In the genomic region with DNA sequence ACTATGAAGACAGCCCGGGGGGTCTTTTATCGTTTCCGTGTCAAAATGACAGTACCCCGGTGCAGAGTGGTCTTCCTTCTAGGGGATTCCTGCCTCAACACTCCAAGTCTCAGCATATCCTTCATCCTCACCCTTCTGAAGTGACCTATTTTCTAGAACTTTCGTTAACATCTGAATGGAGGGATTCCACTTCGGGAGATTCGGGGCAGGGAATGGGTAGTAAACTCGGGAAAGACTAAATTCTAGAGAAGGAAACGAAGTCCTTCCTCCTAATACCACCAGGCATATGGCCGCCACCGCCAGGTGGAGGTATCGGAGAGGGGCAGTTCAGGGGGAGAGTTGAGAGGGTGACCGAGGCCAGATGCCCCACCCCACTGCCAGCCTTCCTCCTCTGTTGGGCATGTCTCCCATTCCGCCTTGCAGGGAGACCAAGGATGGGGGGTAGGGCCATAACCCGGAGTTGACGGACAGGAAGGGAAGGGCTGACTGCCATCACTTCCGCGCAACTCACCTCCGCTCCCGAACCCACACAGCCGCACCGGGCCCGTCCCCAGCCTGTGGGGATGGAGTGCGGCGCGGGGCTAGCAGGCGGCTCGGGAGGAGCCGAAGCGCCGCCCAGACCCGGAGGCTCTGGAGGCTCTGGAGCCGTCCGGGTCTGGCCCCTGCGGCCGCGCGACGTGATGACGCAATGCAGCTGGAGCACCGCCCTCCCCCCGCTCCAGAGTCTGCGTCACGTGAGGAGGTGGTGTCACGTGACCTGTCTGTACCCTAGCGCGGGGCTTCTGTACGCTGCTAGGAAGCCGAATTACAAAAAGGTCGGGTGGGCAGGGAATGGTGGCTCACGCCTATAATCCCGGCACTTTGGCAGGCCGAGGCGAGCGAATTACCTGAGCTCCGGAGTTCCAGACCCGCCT, we compare ENCODE assay signal across 1 cellular context.
TF ChIP-seq lines count a peak whose summit lies in the region.

Gene KLHL12 (minus strand): TSS at position 657 of the 914 bp plus-strand sequence. CDS start 2,072 bp downstream, outside the sequence.

TF ChIP-seq in HepG2, 621 proteins besides CTCF, POLR2A, EP300 and RAD21 (continued from another document and continues in another):
- TF ChIP-seq ZBTB26 (CRISPR knock-in tag; IDR thresholded peaks at IDR 0.05; ENCODE audit: borderline replicate concordance) (peak; percentile 100), ZNF660 (CRISPR knock-in tag; IDR thresholded peaks at IDR 0.05; ENCODE audit: borderline replicate concordance, low read depth) (no peak), ZNF232 (CRISPR knock-in tag; IDR thresholded peaks at IDR 0.05; ENCODE audit: borderline replicate concordance) (peak; percentile 85; the same call in 1 of the 2 replicates), RORA (CRISPR knock-in tag; IDR thresholded peaks at IDR 0.05) (no peak), RFX1 (IDR thresholded peaks at IDR 0.05) (no peak), ARID3A (IDR thresholded peaks at IDR 0.05; ENCODE audit: low read depth, low read length) (no peak), ZNF552 (CRISPR knock-in tag; IDR thresholded peaks at IDR 0.05; ENCODE audit: borderline replicate concordance) (no peak; the same call in 1 of the 2 replicates), SOX13 (IDR thresholded peaks at IDR 0.05) (no peak), SOX13 (CRISPR knock-in tag; conservative IDR thresholded peaks at IDR 0.05 in 1 of 2, IDR thresholded peaks at IDR 0.05 in 1 of 2) (peak in 1 of 2 experiments; percentile 67; a peak in 1 of 4 replicates), ZNF7 (CRISPR knock-in tag; IDR thresholded peaks at IDR 0.05) (0 out of 2 replicates have a peak, but pooled peaks have one; percentile 9), NR2C2 (CRISPR knock-in tag; IDR thresholded peaks at IDR 0.05; ENCODE audit: borderline replicate concordance) (peak; percentile 76), SMAD3 (CRISPR knock-in tag; IDR thresholded peaks at IDR 0.05) (peak; percentile 62; the same call in 1 of the 2 replicates), POGK (CRISPR knock-in tag; conservative IDR thresholded peaks at IDR 0.05) (peak; percentile 77), CCDC6 (CRISPR knock-in tag; IDR thresholded peaks at IDR 0.05) (peak; percentile 60; the same call in 1 of the 2 replicates), MED1 (CRISPR knock-in tag; IDR thresholded peaks at IDR 0.05) (peak; percentile 86), ZNF563 (CRISPR knock-in tag; IDR thresholded peaks at IDR 0.05) (peak; percentile 72; the same call in 1 of the 2 replicates), ZKSCAN8 (CRISPR knock-in tag; IDR thresholded peaks at IDR 0.05; ENCODE audit: borderline replicate concordance) (no peak; the same call in 1 of the 2 replicates), JARID2 (CRISPR knock-in tag; IDR thresholded peaks at IDR 0.05; ENCODE audit: insufficient replicate concordance) (peak; percentile 82), STAT5B (CRISPR knock-in tag; IDR thresholded peaks at IDR 0.05) (0 out of 2 replicates have a peak, but pooled peaks have one; percentile 66), ZNF878 (CRISPR knock-in tag; IDR thresholded peaks at IDR 0.05) (peak; percentile 79; the same call in 1 of the 2 replicates), ELF3 (CRISPR knock-in tag; IDR thresholded peaks at IDR 0.05) (peak; percentile 70), PBX3 (CRISPR knock-in tag; IDR thresholded peaks at IDR 0.05; ENCODE audit: borderline replicate concordance) (no peak), RCOR2 (CRISPR knock-in tag; IDR thresholded peaks at IDR 0.05) (no peak), ZSCAN30 (CRISPR knock-in tag; IDR thresholded peaks at IDR 0.05) (no peak), SALL1 (CRISPR knock-in tag; IDR thresholded peaks at IDR 0.05) (peak; percentile 74; the same call in 1 of the 2 replicates), SPEN (CRISPR knock-in tag; IDR thresholded peaks at IDR 0.05; ENCODE audit: low read depth) (peak; percentile 90), THAP7 (CRISPR knock-in tag; IDR thresholded peaks at IDR 0.05) (peak; percentile 90), HIVEP1 (CRISPR knock-in tag; IDR thresholded peaks at IDR 0.05) (peak; percentile 80; the same call in 1 of the 2 replicates), ATF7-NPFF (CRISPR knock-in tag; IDR thresholded peaks at IDR 0.05; ENCODE audit: low read depth) (peak; percentile 47; the same call in 1 of the 2 replicates), ISL2 (CRISPR knock-in tag; IDR thresholded peaks at IDR 0.05) (peak; percentile 79; the same call in 1 of the 2 replicates), ZNF513 (CRISPR knock-in tag; conservative IDR thresholded peaks at IDR 0.05) (no peak), SMAD1 (CRISPR knock-in tag; IDR thresholded peaks at IDR 0.05; ENCODE audit: borderline replicate concordance, low read depth) (peak; percentile 69; the same call in 1 of the 2 replicates), ZNF749 (CRISPR knock-in tag; IDR thresholded peaks at IDR 0.05; ENCODE audit: borderline replicate concordance) (no peak), FOXO4 (CRISPR knock-in tag; conservative IDR thresholded peaks at IDR 0.05) (no peak), RFXAP (CRISPR knock-in tag; IDR thresholded peaks at IDR 0.05; ENCODE audit: borderline replicate concordance) (peak; percentile 76; the same call in 1 of the 2 replicates), ZNF674 (CRISPR knock-in tag; IDR thresholded peaks at IDR 0.05; ENCODE audit: low read depth) (no peak), POLR2G (IDR thresholded peaks at IDR 0.05; ENCODE audit: low read depth, low read length) (peak; percentile 97), HOMEZ (CRISPR knock-in tag; IDR thresholded peaks at IDR 0.05; ENCODE audit: low read depth) (peak; percentile 55; the same call in 1 of the 2 replicates), SRY (CRISPR knock-in tag; IDR thresholded peaks at IDR 0.05) (peak; percentile 76), CEBPG (CRISPR knock-in tag; IDR thresholded peaks at IDR 0.05) (peak; percentile 98), ZNF713 (CRISPR knock-in tag; IDR thresholded peaks at IDR 0.05) (no peak), ZNF839 (CRISPR knock-in tag; IDR thresholded peaks at IDR 0.05; ENCODE audit: borderline replicate concordance) (peak; percentile 63; the same call in 1 of the 2 replicates), ZNF614 (CRISPR knock-in tag; IDR thresholded peaks at IDR 0.05; ENCODE audit: borderline replicate concordance) (peak; percentile 89), BORCS8-MEF2B (CRISPR knock-in tag; IDR thresholded peaks at IDR 0.05) (0 out of 2 replicates have a peak, but pooled peaks have one; percentile 64), ZNF3 (CRISPR knock-in tag; IDR thresholded peaks at IDR 0.05) (no peak; the same call in 1 of the 2 replicates)
- TF ChIP-seq, protein P1, sequence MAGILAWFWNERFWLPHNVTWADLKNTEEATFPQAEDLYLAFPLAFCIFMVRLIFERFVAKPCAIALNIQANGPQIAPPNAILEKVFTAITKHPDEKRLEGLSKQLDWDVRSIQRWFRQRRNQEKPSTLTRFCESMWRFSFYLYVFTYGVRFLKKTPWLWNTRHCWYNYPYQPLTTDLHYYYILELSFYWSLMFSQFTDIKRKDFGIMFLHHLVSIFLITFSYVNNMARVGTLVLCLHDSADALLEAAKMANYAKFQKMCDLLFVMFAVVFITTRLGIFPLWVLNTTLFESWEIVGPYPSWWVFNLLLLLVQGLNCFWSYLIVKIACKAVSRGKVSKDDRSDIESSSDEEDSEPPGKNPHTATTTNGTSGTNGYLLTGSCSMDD (CRISPR knock-in tag; IDR thresholded peaks at IDR 0.05), result no peak
- TF ChIP-seq, protein P2, sequence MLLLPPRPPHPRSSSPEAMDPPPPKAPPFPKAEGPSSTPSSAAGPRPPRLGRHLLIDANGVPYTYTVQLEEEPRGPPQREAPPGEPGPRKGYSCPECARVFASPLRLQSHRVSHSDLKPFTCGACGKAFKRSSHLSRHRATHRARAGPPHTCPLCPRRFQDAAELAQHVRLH (CRISPR knock-in tag; IDR thresholded peaks at IDR 0.05; ENCODE audit: borderline replicate concordance, low read depth), result 0 out of 2 replicates have a peak, but pooled peaks have one; percentile 64
- TF ChIP-seq, protein P3, sequence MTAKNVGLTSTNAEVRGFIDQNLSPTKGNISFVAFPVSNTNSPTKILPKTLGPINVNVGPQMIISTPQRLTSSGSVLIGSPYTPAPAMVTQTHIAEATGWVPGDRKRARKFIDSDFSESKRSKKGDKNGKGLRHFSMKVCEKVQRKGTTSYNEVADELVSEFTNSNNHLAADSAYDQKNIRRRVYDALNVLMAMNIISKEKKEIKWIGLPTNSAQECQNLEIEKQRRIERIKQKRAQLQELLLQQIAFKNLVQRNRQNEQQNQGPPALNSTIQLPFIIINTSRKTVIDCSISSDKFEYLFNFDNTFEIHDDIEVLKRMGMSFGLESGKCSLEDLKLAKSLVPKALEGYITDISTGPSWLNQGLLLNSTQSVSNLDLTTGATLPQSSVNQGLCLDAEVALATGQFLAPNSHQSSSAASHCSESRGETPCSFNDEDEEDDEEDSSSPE (CRISPR knock-in tag; IDR thresholded peaks at IDR 0.05), result peak; percentile 95
